ENCODE assay signal across 21 cellular contexts in genomic region chr15:61923173-61923572, GRCh38.
"Had no signal": no experiment of that assay in that cellular context is flagged by ENCODE, and none has a peak within 500 bp of the region (broad histone marks: within the 10 kb centered on the region; RNA-seq: fewer than 3 reads in every experiment).

No MANE protein-coding gene starts in this region.

- H3K79me2 ChIP-seq: hepatocyte had no signal

- H3K4me3 Mint-ChIP-seq: immature natural killer cell, mesothelial cell of epicardium, naive B cell had no signal

- H3K27ac Mint-ChIP-seq: immature natural killer cell, mesothelial cell of epicardium had no signal

- H3K27ac ChIP-seq: coronary artery, dorsolateral prefrontal cortex, esophagus muscularis mucosa, foreskin keratinocyte, gastroesophageal sphincter, heart left ventricle, hepatocyte, left lung, lower lobe of right lung had no signal

- H3K27me3 ChIP-seq: dorsolateral prefrontal cortex, esophagus muscularis mucosa, foreskin keratinocyte, gastroesophageal sphincter, heart left ventricle, hepatocyte, left lung had no signal

- H3K4me1 ChIP-seq: esophagus muscularis mucosa, foreskin keratinocyte, gastroesophageal sphincter, heart left ventricle, left lung, lower lobe of right lung had no signal

- H3K4me1 Mint-ChIP-seq: immature natural killer cell, mesothelial cell of epicardium had no signal

- H3K4me3 ChIP-seq: coronary artery, dorsolateral prefrontal cortex, esophagus muscularis mucosa, gastroesophageal sphincter, heart left ventricle, hepatocyte, left lung, lower lobe of right lung, mucosa of descending colon had no signal

- DNase-seq: dermis blood vessel endothelial cell; dorsolateral prefrontal cortex; effector CD4-positive, alpha-beta T cell; effector memory CD4-positive, alpha-beta T cell; foreskin keratinocyte; heart left ventricle; immature natural killer cell; left cardiac atrium; left lung; left ventricle myocardium superior; lower lobe of right lung; mesenchymal stem cell; mucosa of descending colon; naive B cell had no signal

- H3K27me3 Mint-ChIP-seq: naive B cell had no signal

- H3K9me3 ChIP-seq: esophagus muscularis mucosa, gastroesophageal sphincter, heart left ventricle, left lung, lower lobe of right lung, mucosa of descending colon had no signal

- FAIRE-seq: endothelial cell of umbilical vein, keratinocyte had no signal

- H2AFZ ChIP-seq: hepatocyte had no signal

- H3K9me3 Mint-ChIP-seq: immature natural killer cell, naive B cell had no signal

- ATAC-seq: foreskin keratinocyte, gastroesophageal sphincter, heart left ventricle, left cardiac atrium, left lung, left ventricle myocardium superior, lower lobe of right lung, mucosa of descending colon had no signal

- H3K4me2 ChIP-seq: hepatocyte had no signal
